1 cellular context compared by ENCODE assay signal in genomic region chr14:60819575-60819974, GRCh38.
A peak's percentile ranks its signal among the peaks of the same experiment; 100 is the strongest.
TF ChIP-seq lines count a peak whose summit lies in the region.

No MANE protein-coding gene starts in this region.

TF ChIP-seq in HepG2, 621 proteins besides CTCF, POLR2A, EP300 and RAD21 (continued from another document and continues in another):
- TF ChIP-seq AHDC1 (CRISPR knock-in tag; IDR thresholded peaks at IDR 0.05; ENCODE audit: borderline replicate concordance) (peak; percentile 86; the same call in 1 of the 2 replicates), ISL2 (CRISPR knock-in tag; IDR thresholded peaks at IDR 0.05) (peak; percentile 59; the same call in 1 of the 2 replicates), PAWR (CRISPR knock-in tag; IDR thresholded peaks at IDR 0.05; ENCODE audit: borderline replicate concordance) (no peak), MXD4 (CRISPR knock-in tag; IDR thresholded peaks at IDR 0.05) (no peak), NFIC (IDR thresholded peaks at IDR 0.05; ENCODE audit: low read length) (peak; percentile 38; the same call in 1 of the 2 replicates), ZGPAT (CRISPR knock-in tag; IDR thresholded peaks at IDR 0.05) (0 out of 2 replicates have a peak, but pooled peaks have one; percentile 40), KAT8 (CRISPR knock-in tag; IDR thresholded peaks at IDR 0.05) (peak; percentile 64; the same call in 1 of the 2 replicates), MIXL1 (CRISPR knock-in tag; IDR thresholded peaks at IDR 0.05) (peak; percentile 81), ZFP90 (CRISPR knock-in tag; IDR thresholded peaks at IDR 0.05; ENCODE audit: borderline replicate concordance) (no peak), FOXP1 (IDR thresholded peaks at IDR 0.05) (no peak), FOXP1 (CRISPR knock-in tag; IDR thresholded peaks at IDR 0.05) (peak; percentile 19; the same call in 1 of the 2 replicates), KDM2A (CRISPR knock-in tag; IDR thresholded peaks at IDR 0.05; ENCODE audit: borderline replicate concordance, low read depth) (no peak), RARA (CRISPR knock-in tag; IDR thresholded peaks at IDR 0.05) (peak; percentile 75), SOX6 (IDR thresholded peaks at IDR 0.05) (no peak), SOX6 (CRISPR knock-in tag; IDR thresholded peaks at IDR 0.05) (peak; percentile 66; the same call in 1 of the 2 replicates), HOXD1 (CRISPR knock-in tag; IDR thresholded peaks at IDR 0.05) (peak; percentile 81), BCL6 (CRISPR knock-in tag; IDR thresholded peaks at IDR 0.05) (peak; percentile 59; the same call in 1 of the 2 replicates), DPF2 (CRISPR knock-in tag; IDR thresholded peaks at IDR 0.05; ENCODE audit: borderline replicate concordance, low read depth) (peak; percentile 35; the same call in 1 of the 2 replicates), GATAD2A (CRISPR knock-in tag; IDR thresholded peaks at IDR 0.05) (peak; percentile 68), ZBTB43 (CRISPR knock-in tag; conservative IDR thresholded peaks at IDR 0.05) (0 out of 2 replicates have a peak, but pooled peaks have one; percentile 35), FOXA1 (IDR thresholded peaks at IDR 0.05) (no peak), FOXA1 (CRISPR knock-in tag; IDR thresholded peaks at IDR 0.05) (peak; percentile 32; the same call in 1 of the 2 replicates), ZNF567 (CRISPR knock-in tag; IDR thresholded peaks at IDR 0.05; ENCODE audit: borderline replicate concordance) (no peak), U2AF2 (IDR thresholded peaks at IDR 0.05; ENCODE audit: low read depth, low read length) (no peak), NCOA2 (CRISPR knock-in tag; IDR thresholded peaks at IDR 0.05) (peak; percentile 63), HNRNPUL1 (IDR thresholded peaks at IDR 0.05; ENCODE audit: low read depth, low read length) (no peak), HOMEZ (CRISPR knock-in tag; IDR thresholded peaks at IDR 0.05; ENCODE audit: low read depth) (peak; percentile 89), TFAP4 (IDR thresholded peaks at IDR 0.05; ENCODE audit: borderline replicate concordance, low read depth) (no peak), FOXJ3 (CRISPR knock-in tag; IDR thresholded peaks at IDR 0.05; ENCODE audit: borderline replicate concordance) (peak; percentile 43; the same call in 1 of the 2 replicates), ZNF264 (CRISPR knock-in tag; IDR thresholded peaks at IDR 0.05) (0 out of 2 replicates have a peak, but pooled peaks have one; percentile 44), ZFY (CRISPR knock-in tag; IDR thresholded peaks at IDR 0.05) (no peak), TMF1 (CRISPR knock-in tag; IDR thresholded peaks at IDR 0.05; ENCODE audit: low read depth) (no peak), MEIS1 (CRISPR knock-in tag; IDR thresholded peaks at IDR 0.05; ENCODE audit: borderline replicate concordance) (no peak), ZMYM2 (CRISPR knock-in tag; IDR thresholded peaks at IDR 0.05) (no peak), HNF1A (IDR thresholded peaks at IDR 0.05; ENCODE audit: low read depth) (0 out of 2 replicates have a peak, but pooled peaks have one; percentile 22), HNF1A (CRISPR knock-in tag; IDR thresholded peaks at IDR 0.05; ENCODE audit: borderline replicate concordance) (no peak), ZNF609 (CRISPR knock-in tag; IDR thresholded peaks at IDR 0.05; ENCODE audit: borderline replicate concordance) (0 out of 2 replicates have a peak, but pooled peaks have one; percentile 18), PBX3 (CRISPR knock-in tag; IDR thresholded peaks at IDR 0.05; ENCODE audit: borderline replicate concordance) (no peak), ZNF644 (CRISPR knock-in tag; IDR thresholded peaks at IDR 0.05; ENCODE audit: low read depth) (peak; percentile 91), RXRB (CRISPR knock-in tag; IDR thresholded peaks at IDR 0.05; ENCODE audit: borderline replicate concordance) (peak; percentile 66; the same call in 1 of the 2 replicates), ASH2L (IDR thresholded peaks at IDR 0.05; ENCODE audit: insufficient read length, low read depth, low read length) (peak; percentile 80)
